ENCODE assay signal across 8 cellular contexts in genomic region chr11:117230286-117230961, GRCh38. TPM values are rescaled to one million over a fixed set of nuclear protein-coding genes. Genes with fewer than 3 reads are reported as not detected.
DNase-seq lines count a peak whose midpoint lies in the region; ATAC-seq and TF ChIP-seq lines count a peak whose summit lies in the region.

No MANE protein-coding gene starts in this region.

- no peaks in the 10 kb centered on the region for H3K27me3 ChIP-seq in heart right ventricle
- H3K27me3 ChIP-seq in heart left ventricle, result no peaks in the 10 kb centered on the region

- DNase-seq in heart right ventricle (no peak), heart left ventricle (no peak), glutamatergic neuron (no peak), DMS 273 treated with DMSO at 0.1 percent for 48 hours (lab: John Stamatoyannopoulos, UW) (no peak), DMS 273 (lab: John Stamatoyannopoulos, UW; ENCODE audit: unreplicated experiment) (no peak), NCI-H2107 treated with DMSO at 0.1 percent for 48 hours (lab: John Stamatoyannopoulos, UW; ENCODE audit: unreplicated experiment) (no peak)
- DNase-seq in activated CD8-positive, alpha-beta memory T cell treated with anti-CD3 and anti-CD28 coated beads for 48 hours (ENCODE audit: low read depth in 2 of 3, low spot score in 2 of 3), result peak in 2 of 3 experiments; percentile 19 to 43
- peak; percentile 53 for DNase-seq in stimulated activated naive B cell treated with anti-CD40 and anti-IgM and Interleukin-4, amounts not matched to agents 10 μg/mL and 1 μg/mL and 100 μg/mL, for 72 hours

- 72 to 84% methylated on average over 12 of the region's 12 CpGs for WGBS in heart right ventricle, 2 donors
- WGBS in heart left ventricle, 4 donors, result 72 to 81% (median 76%) methylated on average over 12 of the region's 12 CpGs

- no peak for TF ChIP-seq CTCF in heart right ventricle (IDR thresholded peaks at IDR 0.05)
- no peak for TF ChIP-seq CTCF in heart left ventricle (IDR thresholded peaks at IDR 0.05)
- no peak for TF ChIP-seq CTCF in glutamatergic neuron (IDR thresholded peaks at IDR 0.05; ENCODE audit: partially characterized antibody, unreplicated experiment)

- peaks cover 7% of the 10 kb centered on the region for H3K9me3 Mint-ChIP-seq in glutamatergic neuron (ENCODE audit: unreplicated experiment)
- H3K9me3 Mint-ChIP-seq in stimulated activated naive B cell treated with anti-CD40 and anti-IgM and Interleukin-4, amounts not matched to agents 10 μg/mL and 1 μg/mL and 100 μg/mL, for 72 hours, result no peaks in the 10 kb centered on the region

- no peaks in the 10 kb centered on the region for H3K36me3 Mint-ChIP-seq in glutamatergic neuron (ENCODE audit: unreplicated experiment)
- H3K36me3 Mint-ChIP-seq in stimulated activated naive B cell treated with anti-CD40 and anti-IgM and Interleukin-4, amounts not matched to agents 10 μg/mL and 1 μg/mL and 100 μg/mL, for 72 hours, result peaks cover 27 to 45% of the 10 kb centered on the region in 2 donors

- no peak overlapping the region for H3K27ac Mint-ChIP-seq in glutamatergic neuron (ENCODE audit: unreplicated experiment)
- peak overlapping the region; percentile 98 for H3K27ac Mint-ChIP-seq in stimulated activated naive B cell treated with anti-CD40 and anti-IgM and Interleukin-4, amounts not matched to agents 10 μg/mL and 1 μg/mL and 100 μg/mL, for 72 hours

- H3K36me3 ChIP-seq in heart right ventricle, result peaks cover 0 to 50% (median 37%) of the 10 kb centered on the region in 9 donors
- peaks cover 0 to 48% (median 43%) of the 10 kb centered on the region in 9 donors for H3K36me3 ChIP-seq in heart left ventricle

- H3K4me3 ChIP-seq in heart right ventricle (peak overlapping the region in 6 of 10 donors; percentile 75 to 100 (median 84)), heart left ventricle (peak overlapping the region in 5 of 12 donors; percentile 78 to 99 (median 92))

- intact Hi-C loops in heart right ventricle (cut with DNase I) (loop anchor here in 3 of 10 donors (5.0 to 10.0 kb wide), 4 partner anchors 84 to 443 kb away; partner anchors contain the start of genes BACE1 (in 2 of the 3) and ZPR1 (in 1 of the 3)), heart left ventricle (cut with DNase I) (loop anchor here in 3 of 10 donors (5.0 to 10.0 kb wide), 3 partner anchors 87 to 446 kb away; partner anchors contain the start of genes BACE1 (in 1 of the 3) and ZPR1 (in 1 of the 3))

- H3K4me3 Mint-ChIP-seq in glutamatergic neuron (ENCODE audit: unreplicated experiment), result peak overlapping the region; percentile 36
- peak overlapping the region; percentile 86 to 96 for H3K4me3 Mint-ChIP-seq in stimulated activated naive B cell treated with anti-CD40 and anti-IgM and Interleukin-4, amounts not matched to agents 10 μg/mL and 1 μg/mL and 100 μg/mL, for 72 hours

- H3K27ac ChIP-seq in heart right ventricle, result peak overlapping the region in 4 of 10 donors; percentile 26 to 100 (median 96)
- H3K27ac ChIP-seq in heart left ventricle, result peak overlapping the region in 2 of 12 donors; percentile 97 to 98

- H3K4me1 ChIP-seq in heart right ventricle (peaks cover 8 to 41% (median 30%) of the 10 kb centered on the region in 9 donors), heart left ventricle (peaks cover 2 to 41% (median 26%) of the 10 kb centered on the region in 12 donors)

- H3K9me3 ChIP-seq in heart right ventricle, result no peaks in the 10 kb centered on the region
- H3K9me3 ChIP-seq in heart left ventricle, result no peaks in the 10 kb centered on the region

- no peak for TF ChIP-seq POLR2A in heart left ventricle (IDR thresholded peaks at IDR 0.05)

- peaks cover 20% of the 10 kb centered on the region for H3K4me1 Mint-ChIP-seq in glutamatergic neuron (ENCODE audit: low read depth, unreplicated experiment)
- H3K4me1 Mint-ChIP-seq in stimulated activated naive B cell treated with anti-CD40 and anti-IgM and Interleukin-4, amounts not matched to agents 10 μg/mL and 1 μg/mL and 100 μg/mL, for 72 hours, result peaks cover 37 to 60% of the 10 kb centered on the region in 2 donors

- ATAC-seq in heart right ventricle (no peak), heart left ventricle (no peak)
- peak; percentile 58 to 60 for ATAC-seq in stimulated activated naive B cell treated with anti-CD40 and anti-IgM and Interleukin-4, amounts not matched to agents 10 μg/mL and 1 μg/mL and 100 μg/mL, for 72 hours (replicated peaks)

- H3K27me3 Mint-ChIP-seq in glutamatergic neuron (ENCODE audit: unreplicated experiment), result peaks cover 6% of the 10 kb centered on the region
- no peaks in the 10 kb centered on the region for H3K27me3 Mint-ChIP-seq in stimulated activated naive B cell treated with anti-CD40 and anti-IgM and Interleukin-4, amounts not matched to agents 10 μg/mL and 1 μg/mL and 100 μg/mL, for 72 hours

RNA-seq across cellular contexts. Expression of gene PCSK7, which starts 1.4 kb away (rescaled TPM):
- total RNA-seq in heart right ventricle (10 to 100 TPM; 20.5 to 33.6 (median 26.2) TPM), heart left ventricle (10 to 100 TPM; 16.9 to 43.4 (median 25.5) TPM), glutamatergic neuron (ENCODE audit: unreplicated experiment) (109 TPM)
- polyA plus RNA-seq in heart right ventricle (10 to 100 TPM; 29.8 to 47.0 TPM), heart left ventricle (10 to 100 TPM; 27.8 to 34.6 TPM)

RNA-seq across cellular contexts. Expression of gene RNF214, which starts 2.0 kb away (rescaled TPM):
- total RNA-seq in heart right ventricle (10 to 100 TPM; 20.3 to 33.5 (median 27.6) TPM), heart left ventricle (10 to 100 TPM; 16.1 to 31.9 (median 23.4) TPM), glutamatergic neuron (ENCODE audit: unreplicated experiment) (43.0 TPM)
- polyA plus RNA-seq in heart right ventricle (1 to 10 TPM; 7.3 to 7.7 TPM), heart left ventricle (10 to 100 TPM in 1 of 2 donors, 1 to 10 TPM in 1; 8.0 to 12.9 TPM)

RNA-seq across cellular contexts. Expression of gene TAGLN, which starts 31.3 kb away (rescaled TPM):
- total RNA-seq in heart right ventricle, result 100 to 1,000 TPM in 5 of 10 donors, 10 to 100 TPM in 5; 71.7 to 215 (median 99.9) TPM
- 100 to 1,000 TPM; 319 to 883 TPM for polyA plus RNA-seq in heart right ventricle
- total RNA-seq in heart left ventricle, result 100 to 1,000 TPM in 7 of 9 donors, 10 to 100 TPM in 2; 63.7 to 338 (median 173) TPM
- 100 to 1,000 TPM; 319 to 399 TPM for polyA plus RNA-seq in heart left ventricle
- total RNA-seq in glutamatergic neuron (ENCODE audit: unreplicated experiment), result 6.1 TPM

RNA-seq across cellular contexts. Expression of gene SIDT2, which starts 51.9 kb away (rescaled TPM):
- total RNA-seq in heart right ventricle, result 10 to 100 TPM; 16.2 to 33.6 (median 22.0) TPM
- 10 to 100 TPM; 13.0 to 28.1 TPM for polyA plus RNA-seq in heart right ventricle
- total RNA-seq in heart left ventricle, result 10 to 100 TPM; 17.2 to 45.5 (median 22.2) TPM
- 10 to 100 TPM; 13.9 to 14.5 TPM for polyA plus RNA-seq in heart left ventricle
- total RNA-seq in glutamatergic neuron (ENCODE audit: unreplicated experiment), result 23.6 TPM

Comparison
In these comparisons a context has a peak if more than half of its experiments do, and no peak if none do; other contexts are left out.
1. ATAC-seq: peak in stimulated activated naive B cell treated with anti-CD40 and anti-IgM and Interleukin-4, amounts not matched to agents 10 μg/mL and 1 μg/mL and 100 μg/mL, for 72 hours (2 of 2); none in heart right ventricle (0 of 8) and heart left ventricle (0 of 4).
2. DNase-seq: peak in activated CD8-positive, alpha-beta memory T cell treated with anti-CD3 and anti-CD28 coated beads for 48 hours (2 of 3) and stimulated activated naive B cell treated with anti-CD40 and anti-IgM and Interleukin-4, amounts not matched to agents 10 μg/mL and 1 μg/mL and 100 μg/mL, for 72 hours (single experiment); none in heart right ventricle (0 of 2), heart left ventricle (0 of 5), glutamatergic neuron (single experiment), DMS 273 treated with DMSO at 0.1 percent for 48 hours (single experiment), DMS 273 (single experiment) and NCI-H2107 treated with DMSO at 0.1 percent for 48 hours (single experiment).